Comparison of ENCODE assay signal across 17 cellular contexts in the genomic region with DNA sequence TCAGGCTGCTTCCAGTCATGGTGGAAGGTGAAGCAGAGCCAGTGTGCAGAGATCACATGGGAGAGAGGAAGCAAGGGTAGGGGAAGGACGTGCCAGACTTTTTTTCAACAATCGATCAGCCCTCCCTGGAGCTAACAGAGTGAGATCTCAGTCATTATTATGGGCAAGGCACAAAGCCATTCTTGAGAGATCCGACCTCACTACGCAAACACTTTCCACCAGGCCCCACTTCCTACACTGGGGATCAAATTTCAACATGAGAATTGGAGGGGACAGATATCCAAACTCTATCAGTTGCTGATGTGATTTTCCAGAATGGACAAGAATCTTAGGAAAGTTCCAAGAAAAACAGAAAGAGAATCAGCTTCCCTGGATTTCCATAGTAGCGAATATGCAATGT.
"Had no signal": no experiment of that assay in that cellular context is flagged by ENCODE, and none has a peak within 500 bp of the region (broad histone marks: within the 10 kb centered on the region; RNA-seq: fewer than 3 reads in every experiment).

No MANE protein-coding gene starts in this region.

- H3K4me1 Mint-ChIP-seq: activated naive CD4-positive, alpha-beta T cell treated with anti-CD3 and anti-CD28 coated beads, Interleukin-2, amount 50 U/mL, for 24 hours; neural crest cell had no signal

- ATAC-seq: foreskin keratinocyte had no signal

- H3K9me3 ChIP-seq: tibial artery had no signal

- H3K27ac Mint-ChIP-seq: activated naive CD4-positive, alpha-beta T cell treated with anti-CD3 and anti-CD28 coated beads, Interleukin-2, amount 50 U/mL, for 24 hours had no signal

- H3K9me3 Mint-ChIP-seq: activated naive CD4-positive, alpha-beta T cell treated with anti-CD3 and anti-CD28 coated beads, Interleukin-2, amount 50 U/mL, for 24 hours had no signal

- H3K36me3 ChIP-seq: WERI-Rb-1 had no signal

- H3K27ac ChIP-seq: dorsolateral prefrontal cortex, epithelial cell of prostate, foreskin keratinocyte, tibial artery, WERI-Rb-1 had no signal

- H3K4me3 ChIP-seq: dorsolateral prefrontal cortex, tibial artery had no signal

- H3K27me3 ChIP-seq: dorsolateral prefrontal cortex, foreskin keratinocyte, tibial artery had no signal

- H3K4me3 Mint-ChIP-seq: activated naive CD4-positive, alpha-beta T cell treated with anti-CD3 and anti-CD28 coated beads, Interleukin-2, amount 50 U/mL, for 24 hours; neural crest cell had no signal

- DNase-seq: activated CD4-positive, alpha-beta T cell treated with anti-CD3 and anti-CD28 coated beads, Interleukin-2, amount 50 U/mL, for 48 hours; activated gamma-delta T cell; dorsolateral prefrontal cortex; foreskin keratinocyte; hippocampal formation; left cardiac atrium; stimulated activated CD4-positive, alpha-beta T cell treated with anti-CD3 and anti-CD28 coated beads, Interleukin-12 subunit alpha, Interleukin-12 subunit beta, amount 100 ng/mL, for 4 hours; stimulated activated CD4-positive, alpha-beta T cell treated with anti-CD3 and anti-CD28 coated beads, Interleukin-1b, Interleukin-23, amount 100 ng/mL, for 48 hours; stimulated activated CD8-positive, alpha-beta memory T cell treated with anti-CD3 and anti-CD28 coated beads, Interleukin-4, amount 100 ng/mL, for 48 hours; stimulated activated naive CD8-positive, alpha-beta T cell treated with anti-CD3 and anti-CD28 coated beads, Interleukin-15, Interleukin-2, amounts not matched to agents 100 U/mL and 50 U/mL, for 24 hours; substantia nigra; T-helper 2 cell; WERI-Rb-1 had no signal
